Comparison of ENCODE assay signal across 9 cellular contexts in the genomic region with DNA sequence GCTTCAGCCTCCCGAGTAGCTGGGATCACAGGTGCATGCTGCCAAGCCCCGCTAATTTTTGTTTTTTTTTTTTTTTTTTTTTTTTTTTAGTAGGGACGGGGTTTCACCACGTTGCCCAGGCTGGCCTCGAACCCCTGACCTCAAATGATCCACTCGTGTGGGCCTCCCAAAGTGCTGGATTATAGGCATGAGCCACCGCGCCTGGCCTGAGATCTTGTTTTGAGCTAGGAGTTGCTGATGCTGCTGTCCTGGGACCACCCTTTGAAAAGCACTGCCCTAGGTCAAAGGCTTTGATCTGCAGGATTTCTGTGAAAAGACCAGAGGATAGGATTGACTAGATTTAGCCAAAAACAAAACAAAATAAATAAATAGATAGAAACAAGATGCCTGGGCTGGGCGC. TPM values are rescaled to one million over a fixed set of nuclear protein-coding genes. Genes with fewer than 3 reads are reported as not detected.
A peak's percentile ranks its signal among the peaks of the same experiment; 100 is the strongest.
DNase-seq lines count a peak whose midpoint lies in the region; ATAC-seq and TF ChIP-seq lines count a peak whose summit lies in the region.
"Had no signal": no experiment of that assay in that cellular context is flagged by ENCODE, and none has a peak within 500 bp of the region (broad histone marks: within the 10 kb centered on the region; RNA-seq: fewer than 3 reads in every experiment).

No MANE protein-coding gene starts in this region.

- H3K4me3 Mint-ChIP-seq in activated CD8-positive, alpha-beta T cell treated with anti-CD3 and anti-CD28 coated beads for 36 hours = peak overlapping the region; percentile 95
- no peak overlapping the region for H3K4me3 Mint-ChIP-seq in activated CD8-positive, alpha-beta T cell treated with anti-CD3 and anti-CD28 coated beads, Interleukin-2, amount 10 ng/mL, durations not matched to agents 7 days and 5 days

- H3K27me3 Mint-ChIP-seq in activated CD8-positive, alpha-beta T cell treated with anti-CD3 and anti-CD28 coated beads for 36 hours = no peaks in the 10 kb centered on the region
- peaks cover 5% of the 10 kb centered on the region for H3K27me3 Mint-ChIP-seq in activated CD8-positive, alpha-beta T cell treated with anti-CD3 and anti-CD28 coated beads, Interleukin-2, amount 10 ng/mL, durations not matched to agents 7 days and 5 days (ENCODE audit: low read depth)

- H3K4me3 ChIP-seq in Karpas-422 (ENCODE audit: low read length) (no peak overlapping the region), esophagus muscularis mucosa (peak overlapping the region; percentile 66 to 81 (median 70)), spleen (peak overlapping the region in 5 of 8 donors; percentile 63 to 77 (median 71))

- H3K9me3 ChIP-seq in Karpas-422 (ENCODE audit: low read length) = no peaks in the 10 kb centered on the region
- no peaks in the 10 kb centered on the region for H3K9me3 ChIP-seq in esophagus muscularis mucosa
- no peaks in the 10 kb centered on the region for H3K9me3 ChIP-seq in spleen

- H3K4me1 ChIP-seq in Karpas-422 (ENCODE audit: low read length) (peaks cover 20% of the 10 kb centered on the region), esophagus muscularis mucosa (peaks cover 5 to 40% (median 38%) of the 10 kb centered on the region in 4 donors), spleen (peaks cover 7 to 72% (median 32%) of the 10 kb centered on the region in 6 donors)

- peaks cover 38% of the 10 kb centered on the region for H3K79me2 ChIP-seq in Karpas-422 (ENCODE audit: low read length)

- H3K9me3 Mint-ChIP-seq in activated CD8-positive, alpha-beta T cell treated with anti-CD3 and anti-CD28 coated beads for 36 hours = no peaks in the 10 kb centered on the region
- no peaks in the 10 kb centered on the region for H3K9me3 Mint-ChIP-seq in activated CD8-positive, alpha-beta T cell treated with anti-CD3 and anti-CD28 coated beads, Interleukin-2, amount 10 ng/mL, durations not matched to agents 7 days and 5 days (ENCODE audit: insufficient read depth)

- H3K36me3 ChIP-seq in Karpas-422 (ENCODE audit: insufficient read depth, low read length) = no peaks in the 10 kb centered on the region; the same call in 1 of the 2 replicates
- peaks cover 0 to 4% (median 2%) of the 10 kb centered on the region in 4 donors for H3K36me3 ChIP-seq in esophagus muscularis mucosa
- H3K36me3 ChIP-seq in spleen = peaks cover 0 to 6% (median 0%) of the 10 kb centered on the region in 6 donors

- CTCF ChIA-PET in activated CD8-positive, alpha-beta T cell treated with anti-CD3 and anti-CD28 coated beads for 36 hours (lab: Charles Lee) = no interaction called here
- CTCF ChIA-PET in activated CD8-positive, alpha-beta T cell treated with anti-CD3 and anti-CD28 coated beads, Interleukin-2, amount 10 ng/mL, durations not matched to agents 7 days and 5 days (lab: Charles Lee) = interaction anchor here (1.2 kb wide), 1 partner anchor 366 kb away, joined by 5 read pairs; no protein-coding TSS in a partner anchor

- no peak for TF ChIP-seq CTCF in activated CD8-positive, alpha-beta T cell treated with anti-CD3 and anti-CD28 coated beads for 36 hours (IDR thresholded peaks at IDR 0.05)
- TF ChIP-seq CTCF in esophagus muscularis mucosa (IDR thresholded peaks at IDR 0.05) (no peak), spleen (IDR thresholded peaks at IDR 0.05 in 8 of 11, conservative IDR thresholded peaks at IDR 0.05 in 3 of 11) (no peak)

- WGBS in esophagus muscularis mucosa = 90% methylated on average over 9 of the region's 9 CpGs
- 71 to 89% (median 80%) methylated on average over 9 of the region's 9 CpGs for WGBS in spleen, 5 donors

- peaks cover 20% of the 10 kb centered on the region for H3K4me1 Mint-ChIP-seq in activated CD8-positive, alpha-beta T cell treated with anti-CD3 and anti-CD28 coated beads for 36 hours (ENCODE audit: low read depth)
- H3K4me1 Mint-ChIP-seq in activated CD8-positive, alpha-beta T cell treated with anti-CD3 and anti-CD28 coated beads, Interleukin-2, amount 10 ng/mL, durations not matched to agents 7 days and 5 days (ENCODE audit: low read depth) = peaks cover 12% of the 10 kb centered on the region

- DNase-seq in activated CD8-positive, alpha-beta T cell treated with anti-CD3 and anti-CD28 coated beads for 36 hours = no peak
- no peak for DNase-seq in activated CD8-positive, alpha-beta T cell treated with anti-CD3 and anti-CD28 coated beads, Interleukin-2, amount 10 ng/mL, durations not matched to agents 7 days and 5 days
- DNase-seq in Karpas-422 = no peak
- DNase-seq in esophagus muscularis mucosa (ENCODE audit: extremely low spot score) = no peak
- no peak for DNase-seq in spleen
- no peak for DNase-seq in AG08395 (ENCODE audit: low spot score)
- no peak for DNase-seq in NCI-H2196 (lab: John Stamatoyannopoulos, UW; ENCODE audit: unreplicated experiment)
- no peak for DNase-seq in NCI-H69 (lab: John Stamatoyannopoulos, UW)

- H3K27ac Mint-ChIP-seq in activated CD8-positive, alpha-beta T cell treated with anti-CD3 and anti-CD28 coated beads for 36 hours = no peak overlapping the region
- no peak overlapping the region for H3K27ac Mint-ChIP-seq in activated CD8-positive, alpha-beta T cell treated with anti-CD3 and anti-CD28 coated beads, Interleukin-2, amount 10 ng/mL, durations not matched to agents 7 days and 5 days

- intact Hi-C loops in activated CD8-positive, alpha-beta T cell treated with anti-CD3 and anti-CD28 coated beads for 36 hours (cut with micrococcal nuclease) = no loop called here
- intact Hi-C loops in esophagus muscularis mucosa (cut with DNase I) (no loop called here), spleen (cut with DNase I; ENCODE audit: low total_unique reads) (no loop called here)

- no peaks in the 10 kb centered on the region for H3K27me3 ChIP-seq in Karpas-422 (ENCODE audit: low read length)
- H3K27me3 ChIP-seq in esophagus muscularis mucosa = peaks cover 0 to 8% (median 0%) of the 10 kb centered on the region in 4 donors
- peaks cover 0 to 9% (median 0%) of the 10 kb centered on the region in 7 donors for H3K27me3 ChIP-seq in spleen (replicated peaks in 1 of 7)

- H3K9ac ChIP-seq in Karpas-422 (ENCODE audit: low read length) = no peak overlapping the region

- H3K9me2 ChIP-seq in Karpas-422 (replicated peaks; ENCODE audit: insufficient read depth, low read length) = no peaks in the 10 kb centered on the region

- no peak for TF ChIP-seq EP300 in esophagus muscularis mucosa (IDR thresholded peaks at IDR 0.05)

- H3K36me3 Mint-ChIP-seq in activated CD8-positive, alpha-beta T cell treated with anti-CD3 and anti-CD28 coated beads for 36 hours (ENCODE audit: low read depth) = no peaks in the 10 kb centered on the region
- H3K36me3 Mint-ChIP-seq in activated CD8-positive, alpha-beta T cell treated with anti-CD3 and anti-CD28 coated beads, Interleukin-2, amount 10 ng/mL, durations not matched to agents 7 days and 5 days (ENCODE audit: low read depth) = peaks cover 3% of the 10 kb centered on the region

- POLR2A ChIA-PET in activated CD8-positive, alpha-beta T cell treated with anti-CD3 and anti-CD28 coated beads for 36 hours (lab: Charles Lee) = interaction anchor here (1.6 kb wide), 1 partner anchor 23 kb away, joined by 4 read pairs; no protein-coding TSS in a partner anchor
- POLR2A ChIA-PET in activated CD8-positive, alpha-beta T cell treated with anti-CD3 and anti-CD28 coated beads, Interleukin-2, amount 10 ng/mL, durations not matched to agents 7 days and 5 days (lab: Charles Lee) = interaction anchor here (0.6 kb wide), 1 partner anchor 70 kb away, joined by 3 read pairs; no protein-coding TSS in a partner anchor

- no peaks in the 10 kb centered on the region for H4K20me1 ChIP-seq in Karpas-422 (ENCODE audit: insufficient read depth, low read depth, low read length)

- TF ChIP-seq POLR2A in esophagus muscularis mucosa (IDR thresholded peaks at IDR 0.05; ENCODE audit: low read depth) (no peak), spleen (IDR thresholded peaks at IDR 0.05) (no peak)

- H3K27ac ChIP-seq in Karpas-422 (ENCODE audit: low read length) (no peak overlapping the region), esophagus muscularis mucosa (replicated peaks in 1 of 4) (peak overlapping the region in 1 of 4 donors; percentile 81), spleen (peak overlapping the region in 2 of 8 donors; percentile 76 to 84)
- H3K27ac ChIP-seq: SK-N-MC had no signal

- peak overlapping the region; percentile 95 for H3K4me2 ChIP-seq in Karpas-422 (ENCODE audit: low read depth, low read length, poor library complexity, severe bottlenecking)

- no peak overlapping the region for H2AFZ ChIP-seq in Karpas-422 (ENCODE audit: low read length)

- no peak for ATAC-seq in activated CD8-positive, alpha-beta T cell treated with anti-CD3 and anti-CD28 coated beads for 36 hours
- no peak for ATAC-seq in activated CD8-positive, alpha-beta T cell treated with anti-CD3 and anti-CD28 coated beads, Interleukin-2, amount 10 ng/mL, durations not matched to agents 7 days and 5 days

RNA-seq across cellular contexts. Expression of a gene that starts 0.8 kb away (rescaled TPM):
- 10 to 100 TPM; 14.4 to 14.9 TPM for total RNA-seq in activated CD8-positive, alpha-beta T cell treated with anti-CD3 and anti-CD28 coated beads for 36 hours
- total RNA-seq in activated CD8-positive, alpha-beta T cell treated with anti-CD3 and anti-CD28 coated beads, Interleukin-2, amount 10 ng/mL, durations not matched to agents 7 days and 5 days = 10 to 100 TPM; 20.2 to 20.5 TPM
- 49.6 and 69.7 TPM in 2 replicates for total RNA-seq in Karpas-422 (2014; rRNA removed; shearing (Covaris generic); ENCODE audit: low replicate concordance)
- total RNA-seq in esophagus muscularis mucosa (10 to 100 TPM in 3 of 4 donors, 1 to 10 TPM in 1; 7.5 to 20.2 (median 18.4) TPM), spleen (10 to 100 TPM; 22.5 to 45.2 (median 29.6) TPM)
- 1 to 10 TPM; 4.1 to 8.1 (median 4.1) TPM for polyA plus RNA-seq in spleen
